8 cellular contexts compared by ENCODE assay signal in the genomic region with DNA sequence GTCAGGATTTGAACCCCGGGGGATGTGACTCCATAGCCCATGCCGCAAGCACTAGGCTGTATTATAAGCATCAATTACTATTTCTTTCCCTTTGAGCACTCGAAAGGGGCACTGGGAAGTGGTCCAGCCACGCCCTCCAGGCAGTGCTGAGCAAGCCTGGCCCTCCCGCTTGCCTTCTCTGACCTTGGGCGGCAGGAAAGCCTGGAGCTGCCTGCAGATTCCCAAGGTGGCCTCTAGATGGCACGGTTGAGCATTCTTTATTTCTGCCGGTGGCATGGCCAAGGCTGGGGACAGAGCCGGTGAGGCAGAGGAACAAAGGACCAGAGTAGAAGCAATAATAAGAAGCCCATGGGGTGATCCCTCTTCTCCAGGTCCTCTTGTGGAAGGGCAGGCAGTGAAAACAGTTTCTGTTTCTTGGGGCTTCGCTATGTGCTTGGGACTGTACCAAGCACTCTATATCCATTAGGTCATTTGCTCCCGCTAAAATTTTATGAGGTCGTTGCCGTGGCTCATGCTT. TPM values are rescaled to one million over a fixed set of nuclear protein-coding genes. Genes with fewer than 3 reads are reported as not detected.
DNase-seq lines count a peak whose midpoint lies in the region; ATAC-seq and TF ChIP-seq lines count a peak whose summit lies in the region.

No MANE protein-coding gene starts in this region.

- H3K9me3 ChIP-seq in upper lobe of right lung = no peaks in the 10 kb centered on the region

- no peak overlapping the region for H3K27ac ChIP-seq in upper lobe of right lung

- in situ Hi-C loops in KBM-7 (cut with MboI; ENCODE audit: low pct_unique_long_range_greater_than_20kb, low sequenced_read_pairs) = loop anchor here (25.0 kb wide), 1 partner anchor 404 kb away; no protein-coding TSS in a partner anchor

- intact Hi-C loops in upper lobe of right lung (cut with DNase I) = no loop called here

- H3K4me3 ChIP-seq in upper lobe of right lung = no peak overlapping the region

- TF ChIP-seq CTCF in GM12872 (IDR thresholded peaks at IDR 0.05; ENCODE audit: insufficient read depth, low read depth, low read length) (peak; percentile 94), upper lobe of right lung (IDR thresholded peaks at IDR 0.05) (peak; percentile 90)

- no peaks in the 10 kb centered on the region for H3K36me3 ChIP-seq in upper lobe of right lung

- H3K27me3 ChIP-seq in upper lobe of right lung = peaks cover 4% of the 10 kb centered on the region

- no peaks in the 10 kb centered on the region for H3K4me1 ChIP-seq in upper lobe of right lung

- peak; percentile 93 for ATAC-seq in upper lobe of right lung
- no peak for ATAC-seq in HG03457 (IDR thresholded peaks at IDR 0.05; ENCODE audit: unreplicated experiment)

- DNase-seq in KBM-7 (peak; percentile 78), OCI-M1 (lab: John Stamatoyannopoulos, UW) (peak; percentile 75), activated T-cell treated with anti-CD3 and anti-CD28 coated beads for 1 hour (ENCODE audit: low read depth) (peak; percentile 37), fibroblast of gingiva (ENCODE audit: low read depth) (peak; percentile 15), occipital lobe (lab: John Stamatoyannopoulos, UW) (peak; percentile 5), upper lobe of right lung (peak; percentile 72)

RNA-seq across cellular contexts. Expression of a gene that starts 32.0 kb away (rescaled TPM):
- total RNA-seq in occipital lobe = not detected
- total RNA-seq in upper lobe of right lung = 0.72 TPM

RNA-seq across cellular contexts. Expression of a gene that starts 52.6 kb away (rescaled TPM):
- total RNA-seq in occipital lobe (not detected), upper lobe of right lung (not detected)

Comparison
In these comparisons a context has a peak if more than half of its experiments do, and no peak if none do; other contexts are left out.
1. DNase-seq: peak in every context shown above with its lines; median percentile 78 in KBM-7; 75 in OCI-M1; 72 in upper lobe of right lung; 37 in activated T-cell treated with anti-CD3 and anti-CD28 coated beads for 1 hour; 15 in fibroblast of gingiva; 5 in occipital lobe.